In genomic region chr15:41559489-41560177, GRCh38 we compare ENCODE assay signal across 1 cellular context.
TF ChIP-seq lines count a peak whose summit lies in the region.

No MANE protein-coding gene starts in this region.

TF ChIP-seq in GM23338, 12 proteins besides CTCF, POLR2A, EP300 and RAD21 (continued from another document):
- no peak for TF ChIP-seq REST (IDR thresholded peaks at IDR 0.05; ENCODE audit: unreplicated experiment)
- no peak for TF ChIP-seq POLR2AphosphoS5 (IDR thresholded peaks at IDR 0.05; ENCODE audit: low read depth)
- no peak for TF ChIP-seq JUNB (IDR thresholded peaks at IDR 0.05; ENCODE audit: unreplicated experiment)
- TF ChIP-seq EZH2phosphoT487 (IDR thresholded peaks at IDR 0.05; ENCODE audit: unreplicated experiment): no peak
